Comparison of ENCODE assay signal across 12 cellular contexts in genomic region chr3:72336114-72336651, GRCh38.
DNase-seq lines count a peak whose midpoint lies in the region; TF ChIP-seq lines count a peak whose summit lies in the region.
"Had no signal": no experiment of that assay in that cellular context is flagged by ENCODE, and none has a peak within 500 bp of the region (broad histone marks: within the 10 kb centered on the region; RNA-seq: fewer than 3 reads in every experiment).

No MANE protein-coding gene starts in this region.

- peaks cover 41% of the 10 kb centered on the region for H3K4me1 ChIP-seq in HUES6 (ENCODE audit: control insufficient read depth, insufficient read depth, low read length)
- peaks cover 26% of the 10 kb centered on the region for H3K4me1 ChIP-seq in hepatocyte (ENCODE audit: insufficient read depth)

- intact Hi-C loops in activated T-helper 1 cell treated with anti-CD3 and anti-CD28 coated beads, Interleukin-12 subunit alpha, Interleukin-12 subunit beta, Interleukin-2, Interleukin-4 antibody, amounts not matched to agents 30 ng/mL and 10 ng/mL and 1 ng/mL, durations not matched to agents 14 hours and 24 hours and 36 hours (cut with micrococcal nuclease) = no loop called here

- peaks cover 2% of the 10 kb centered on the region for H3K27me3 Mint-ChIP-seq in activated T-helper 1 cell treated with anti-CD3 and anti-CD28 coated beads, Interleukin-12 subunit alpha, Interleukin-12 subunit beta, Interleukin-2, Interleukin-4 antibody, amounts not matched to agents 30 ng/mL and 10 ng/mL and 1 ng/mL, durations not matched to agents 14 hours and 24 hours and 36 hours (ENCODE audit: insufficient read depth)
- H3K27me3 Mint-ChIP-seq in progenitor cell of endocrine pancreas = peaks cover 33% of the 10 kb centered on the region

- no peak for DNase-seq in activated T-helper 1 cell treated with anti-CD3 and anti-CD28 coated beads, Interleukin-12 subunit alpha, Interleukin-12 subunit beta, Interleukin-2, Interleukin-4 antibody, amounts not matched to agents 30 ng/mL and 10 ng/mL and 1 ng/mL, durations not matched to agents 14 hours and 24 hours and 36 hours (ENCODE audit: low spot score)
- DNase-seq in hepatocyte (ENCODE audit: low spot score) = no peak
- DNase-seq in substantia nigra (lab: John Stamatoyannopoulos, UW) = no peak
- no peak for DNase-seq in HPDE6-E6E7 (ENCODE audit: extremely low spot score)
- no peak for DNase-seq in MV-4-11 (lab: John Stamatoyannopoulos, UW)
- no peak for DNase-seq in progenitor cell of endocrine pancreas (ENCODE audit: low spot score, unreplicated experiment)
- DNase-seq in HK-2 (ENCODE audit: unreplicated experiment) = no peak
- DNase-seq: CD8-positive, alpha-beta memory T cell; GF-D8; NCI-H1436 treated with DMSO at 0.1 percent for 48 hours had no signal

- no peak overlapping the region for H3K4me3 Mint-ChIP-seq in activated T-helper 1 cell treated with anti-CD3 and anti-CD28 coated beads, Interleukin-12 subunit alpha, Interleukin-12 subunit beta, Interleukin-2, Interleukin-4 antibody, amounts not matched to agents 30 ng/mL and 10 ng/mL and 1 ng/mL, durations not matched to agents 14 hours and 24 hours and 36 hours
- no peak overlapping the region for H3K4me3 Mint-ChIP-seq in progenitor cell of endocrine pancreas (ENCODE audit: low read depth)
- H3K4me3 Mint-ChIP-seq: CD8-positive, alpha-beta memory T cell had no signal

- 93% methylated on average over 7 of the region's 7 CpGs for WGBS in hepatocyte (ENCODE audit: low lambda C conversion rate, missing lambda C conversion rate)

- no peak overlapping the region for H2AFZ ChIP-seq in hepatocyte

- TF ChIP-seq CTCF in hepatocyte (IDR thresholded peaks at IDR 0.05; ENCODE audit: poor library complexity) (no peak), progenitor cell of endocrine pancreas (IDR thresholded peaks at IDR 0.05; ENCODE audit: unreplicated experiment) (no peak)

- 0 out of 2 replicates have a peak, but pooled peaks cover 3% of the 10 kb centered on the region for H3K9me3 ChIP-seq in HUES6 (ENCODE audit: control insufficient read depth, insufficient read depth, low read depth, low read length)
- no peaks in the 10 kb centered on the region for H3K9me3 ChIP-seq in hepatocyte (ENCODE audit: low read depth)

- H3K4me3 ChIP-seq in HUES6 (ENCODE audit: low read depth, low read length) = no peak overlapping the region
- no peak overlapping the region for H3K4me3 ChIP-seq in hepatocyte

- no peak overlapping the region for H3K27ac ChIP-seq in HUES6 (ENCODE audit: low read depth, low read length)
- H3K27ac ChIP-seq in hepatocyte = no peak overlapping the region
- H3K27ac ChIP-seq in substantia nigra (ENCODE audit: low read depth, low read length, poor library complexity, severe bottlenecking) = peak overlapping the region; percentile 91

- no peaks in the 10 kb centered on the region for H3K9me3 Mint-ChIP-seq in activated T-helper 1 cell treated with anti-CD3 and anti-CD28 coated beads, Interleukin-12 subunit alpha, Interleukin-12 subunit beta, Interleukin-2, Interleukin-4 antibody, amounts not matched to agents 30 ng/mL and 10 ng/mL and 1 ng/mL, durations not matched to agents 14 hours and 24 hours and 36 hours
- H3K9me3 Mint-ChIP-seq in progenitor cell of endocrine pancreas (ENCODE audit: low read depth) = no peaks in the 10 kb centered on the region
- H3K9me3 Mint-ChIP-seq: CD8-positive, alpha-beta memory T cell had no signal

- H3K36me3 ChIP-seq in HUES6 (ENCODE audit: control insufficient read depth, insufficient read depth, low read length) (no peaks in the 10 kb centered on the region), hepatocyte (replicated peaks; ENCODE audit: insufficient read depth, low read depth) (no peaks in the 10 kb centered on the region)
- H3K36me3 ChIP-seq: BE2C had no signal

- H3K27me3 ChIP-seq in HUES6 (ENCODE audit: control insufficient read depth, insufficient read depth, low read length) = peaks cover 9% of the 10 kb centered on the region; the same call in 1 of the 2 replicates
- H3K27me3 ChIP-seq in hepatocyte = no peaks in the 10 kb centered on the region
- H3K27me3 ChIP-seq: BE2C had no signal

- H3K36me3 Mint-ChIP-seq in activated T-helper 1 cell treated with anti-CD3 and anti-CD28 coated beads, Interleukin-12 subunit alpha, Interleukin-12 subunit beta, Interleukin-2, Interleukin-4 antibody, amounts not matched to agents 30 ng/mL and 10 ng/mL and 1 ng/mL, durations not matched to agents 14 hours and 24 hours and 36 hours (ENCODE audit: low read depth) = no peaks in the 10 kb centered on the region
- H3K36me3 Mint-ChIP-seq in progenitor cell of endocrine pancreas (ENCODE audit: insufficient read depth) = no peaks in the 10 kb centered on the region
- H3K36me3 Mint-ChIP-seq: CD8-positive, alpha-beta memory T cell had no signal

- no peaks in the 10 kb centered on the region for H4K20me1 ChIP-seq in hepatocyte (ENCODE audit: insufficient read depth, poor library complexity, severe bottlenecking)

- H3K9ac ChIP-seq in HUES6 (ENCODE audit: low read length) = peak overlapping the region; percentile 59

- H3K4me1 Mint-ChIP-seq in activated T-helper 1 cell treated with anti-CD3 and anti-CD28 coated beads, Interleukin-12 subunit alpha, Interleukin-12 subunit beta, Interleukin-2, Interleukin-4 antibody, amounts not matched to agents 30 ng/mL and 10 ng/mL and 1 ng/mL, durations not matched to agents 14 hours and 24 hours and 36 hours (ENCODE audit: low read depth) = peaks cover 4% of the 10 kb centered on the region
- no peaks in the 10 kb centered on the region for H3K4me1 Mint-ChIP-seq in progenitor cell of endocrine pancreas (ENCODE audit: low read depth)
- H3K4me1 Mint-ChIP-seq: CD8-positive, alpha-beta memory T cell had no signal

- no peaks in the 10 kb centered on the region for H3K9me2 ChIP-seq in hepatocyte (replicated peaks; ENCODE audit: insufficient read depth)

- H3K27ac Mint-ChIP-seq in activated T-helper 1 cell treated with anti-CD3 and anti-CD28 coated beads, Interleukin-12 subunit alpha, Interleukin-12 subunit beta, Interleukin-2, Interleukin-4 antibody, amounts not matched to agents 30 ng/mL and 10 ng/mL and 1 ng/mL, durations not matched to agents 14 hours and 24 hours and 36 hours = peak overlapping the region; percentile 50
- no peak overlapping the region for H3K27ac Mint-ChIP-seq in progenitor cell of endocrine pancreas
- H3K27ac Mint-ChIP-seq: CD8-positive, alpha-beta memory T cell had no signal

- H3K4me2 ChIP-seq in hepatocyte = peak overlapping the region; percentile 65

- no peaks in the 10 kb centered on the region for H3K79me2 ChIP-seq in hepatocyte
